Comparison of ENCODE assay signal across 8 cellular contexts in genomic region chr4:1693131-1693896, GRCh38. TPM values are rescaled to one million over a fixed set of nuclear protein-coding genes. Genes with fewer than 3 reads are reported as not detected.
DNase-seq lines count a peak whose midpoint lies in the region; ATAC-seq, FAIRE-seq and TF ChIP-seq lines count a peak whose summit lies in the region.

No MANE protein-coding gene starts in this region.

- peak; percentile 73 for ATAC-seq in GM21360 (IDR thresholded peaks at IDR 0.05; ENCODE audit: unreplicated experiment)

- H3K79me2 ChIP-seq in Loucy (ENCODE audit: insufficient read depth, low read length), result no peaks in the 10 kb centered on the region

- in situ Hi-C loops in SK-MEL-5 (cut with HindIII; ENCODE audit: low pct_unique_long_range_greater_than_20kb, low sequenced_read_pairs), result no loop called here

- H3K9ac ChIP-seq in Loucy (ENCODE audit: low read depth, low read length, poor library complexity, severe bottlenecking), result no peak overlapping the region

- H3K27me3 ChIP-seq in Loucy (ENCODE audit: insufficient read depth, low read length, poor library complexity, severe bottlenecking), result no peaks in the 10 kb centered on the region

- no peaks in the 10 kb centered on the region for H3K4me1 Mint-ChIP-seq in progenitor cell of endocrine pancreas (ENCODE audit: low read depth)

- H3K4me1 ChIP-seq in Loucy (ENCODE audit: insufficient read depth, low read length, poor library complexity, severe bottlenecking), result no peaks in the 10 kb centered on the region

- H3K4me2 ChIP-seq in Loucy (ENCODE audit: low read depth, low read length, poor library complexity, severe bottlenecking), result no peak overlapping the region

- H3K4me3 ChIP-seq in Loucy (ENCODE audit: low read length, poor library complexity, severe bottlenecking), result no peak overlapping the region

- H3K27ac Mint-ChIP-seq in progenitor cell of endocrine pancreas, result no peak overlapping the region

- no peaks in the 10 kb centered on the region for H3K9me3 ChIP-seq in Loucy (ENCODE audit: insufficient read depth, low read depth, low read length)

- no peaks in the 10 kb centered on the region for H3F3A ChIP-seq in Loucy (ENCODE audit: low read depth)

- H3K4me3 Mint-ChIP-seq in progenitor cell of endocrine pancreas (ENCODE audit: low read depth), result no peak overlapping the region

- peaks cover 8% of the 10 kb centered on the region for H4K20me1 ChIP-seq in Loucy (ENCODE audit: insufficient read depth, low read length, poor library complexity, severe bottlenecking)

- H3K9me2 ChIP-seq in Loucy (replicated peaks; ENCODE audit: low read depth, low read length), result no peaks in the 10 kb centered on the region

- peaks cover 71% of the 10 kb centered on the region for H3K36me3 ChIP-seq in Loucy (ENCODE audit: insufficient read depth, low read length)

- FAIRE-seq in urothelium cell line (lab: Jason Lieb, UNC), result no peak

- peak; percentile 87 for DNase-seq in CD1c-positive myeloid dendritic cell (ENCODE audit: extremely low spot score)
- DNase-seq in SK-MEL-5 (ENCODE audit: low read depth, low spot score), result peak; percentile 81
- DNase-seq in activated gamma-delta T cell treated with anti-CD3 and anti-CD28 coated beads, Interleukin-2, amount 50 U/mL, for 16 hours (ENCODE audit: low read depth), result peak; percentile 65
- DNase-seq in glomerular visceral epithelial cell (ENCODE audit: extremely low spot score), result peak; percentile 79
- DNase-seq in progenitor cell of endocrine pancreas (ENCODE audit: low spot score, unreplicated experiment), result peak; percentile 51
- DNase-seq in urothelium cell line (ENCODE audit: low spot score), result peak; percentile 61

- peaks cover 24% of the 10 kb centered on the region for H3K36me3 Mint-ChIP-seq in progenitor cell of endocrine pancreas (ENCODE audit: insufficient read depth)

- TF ChIP-seq CTCF in Loucy (conservative IDR thresholded peaks at IDR 0.05; ENCODE audit: low read length) (peak; percentile 98), progenitor cell of endocrine pancreas (IDR thresholded peaks at IDR 0.05; ENCODE audit: unreplicated experiment) (peak; percentile 92)

- no peak overlapping the region for H2AFZ ChIP-seq in Loucy (ENCODE audit: low read length)

- H3K27me3 Mint-ChIP-seq in progenitor cell of endocrine pancreas, result no peaks in the 10 kb centered on the region

- no peaks in the 10 kb centered on the region for H3K9me3 Mint-ChIP-seq in progenitor cell of endocrine pancreas (ENCODE audit: low read depth)

RNA-seq across cellular contexts. Expression of gene FAM53A, which starts 9.2 kb away (rescaled TPM):
- total RNA-seq in SK-MEL-5 (2014; rRNA removed; shearing (Covaris generic)), result 1.7 and 2.1 TPM in 2 replicates
- 3.8 and 4.6 TPM in 2 replicates for polyA plus RNA-seq in SK-MEL-5 (2015; cell fraction: cytosol; rRNA removed)
- polyA plus RNA-seq in SK-MEL-5 (2015; cell fraction: nucleus; rRNA removed), result 4.2 and 6.8 TPM in 2 replicates
- total RNA-seq in progenitor cell of endocrine pancreas, result 2.4 and 3.0 TPM in 2 replicates

RNA-seq across cellular contexts. Expression of gene SLBP, which starts 18.8 kb away (rescaled TPM):
- 81.9 and 86.1 TPM in 2 replicates for total RNA-seq in SK-MEL-5 (2014; rRNA removed; shearing (Covaris generic))
- 61.8 and 67.2 TPM in 2 replicates for polyA plus RNA-seq in SK-MEL-5 (2015; cell fraction: cytosol; rRNA removed)
- polyA plus RNA-seq in SK-MEL-5 (2015; cell fraction: nucleus; rRNA removed), result 29.1 and 41.2 TPM in 2 replicates
- total RNA-seq in progenitor cell of endocrine pancreas, result 54.3 and 56.5 TPM in 2 replicates

RNA-seq across cellular contexts. Expression of gene TMEM129, which starts 27.8 kb away (rescaled TPM):
- total RNA-seq in SK-MEL-5 (2014; rRNA removed; shearing (Covaris generic)), result 27.1 and 27.2 TPM in 2 replicates
- polyA plus RNA-seq in SK-MEL-5 (2015; cell fraction: cytosol; rRNA removed), result 61.8 and 63.7 TPM in 2 replicates
- 66.6 and 98.2 TPM in 2 replicates for polyA plus RNA-seq in SK-MEL-5 (2015; cell fraction: nucleus; rRNA removed)
- 29.9 and 30.0 TPM in 2 replicates for total RNA-seq in progenitor cell of endocrine pancreas

RNA-seq across cellular contexts. Expression of gene TACC3, which starts 28.0 kb away (rescaled TPM):
- total RNA-seq in SK-MEL-5 (2014; rRNA removed; shearing (Covaris generic)), result 9.7 and 13.7 TPM in 2 replicates
- 56.3 and 67.8 TPM in 2 replicates for polyA plus RNA-seq in SK-MEL-5 (2015; cell fraction: cytosol; rRNA removed)
- polyA plus RNA-seq in SK-MEL-5 (2015; cell fraction: nucleus; rRNA removed), result 72.7 and 103 TPM in 2 replicates
- total RNA-seq in progenitor cell of endocrine pancreas, result 56.2 and 58.3 TPM in 2 replicates
